22 cellular contexts compared by ENCODE assay signal in genomic region chrX:8235026-8235425, GRCh38.
"Had no signal": no experiment of that assay in that cellular context is flagged by ENCODE, and none has a peak within 500 bp of the region (broad histone marks: within the 10 kb centered on the region; RNA-seq: fewer than 3 reads in every experiment).

No MANE protein-coding gene starts in this region.

- DNase-seq: activated B cell treated with CpG ODN at 0.5 μM for 24 hours; activated CD4-positive, alpha-beta T cell treated with anti-CD3 and anti-CD28 coated beads, Interleukin-2, amount 10 ng/mL, durations not matched to agents 7 days and 5 days; activated CD8-positive, alpha-beta memory T cell treated with anti-CD3 and anti-CD28 coated beads, Interleukin-2, amount 50 U/mL, for 48 hours; activated gamma-delta T cell treated with Interleukin-2 at 50 U/mL for 16 hours; activated naive CD8-positive, alpha-beta T cell treated with anti-CD3 and anti-CD28 coated beads, Interleukin-2, amount 10 ng/mL, durations not matched to agents 7 days and 5 days; activated T-cell treated with anti-CD3 and anti-CD28 coated beads, Interleukin-2, amount 50 U/mL, for 72 hours; anterior cingulate cortex; caudate nucleus; effector CD4-positive, alpha-beta T cell; islet precursor cell; naive thymus-derived CD8-positive, alpha-beta T cell; retina; stimulated activated CD4-positive, alpha-beta T cell treated with anti-CD3 and anti-CD28 coated beads, Interleukin-15, amount 100 ng/mL, for 24 hours; stimulated activated CD4-positive, alpha-beta T cell treated with anti-CD3 and anti-CD28 coated beads, Interleukin-4, amount 100 ng/mL, for 1 hour; stimulated activated naive CD4-positive, alpha-beta T cell; substantia nigra; T-helper 2 cell; transverse colon had no signal

- ATAC-seq: activated T-cell treated with anti-CD3 and anti-CD28 coated beads, Interleukin-2, amount 50 U/mL, for 72 hours; left lobe of liver; naive thymus-derived CD8-positive, alpha-beta T cell had no signal

- H3K4me3 Mint-ChIP-seq: activated B cell treated with CpG ODN at 0.5 μM for 24 hours; activated CD4-positive, alpha-beta T cell treated with anti-CD3 and anti-CD28 coated beads, Interleukin-2, amount 10 ng/mL, durations not matched to agents 7 days and 5 days; activated naive CD8-positive, alpha-beta T cell treated with anti-CD3 and anti-CD28 coated beads, Interleukin-2, amount 10 ng/mL, durations not matched to agents 7 days and 5 days; activated T-cell treated with anti-CD3 and anti-CD28 coated beads, Interleukin-2, amount 50 U/mL, for 72 hours; naive thymus-derived CD8-positive, alpha-beta T cell had no signal

- H3K9me3 Mint-ChIP-seq: activated B cell treated with CpG ODN at 0.5 μM for 24 hours; activated CD4-positive, alpha-beta T cell treated with anti-CD3 and anti-CD28 coated beads, Interleukin-2, amount 10 ng/mL, durations not matched to agents 7 days and 5 days; activated naive CD8-positive, alpha-beta T cell treated with anti-CD3 and anti-CD28 coated beads, Interleukin-2, amount 10 ng/mL, durations not matched to agents 7 days and 5 days had no signal

- H3K27ac Mint-ChIP-seq: activated B cell treated with CpG ODN at 0.5 μM for 24 hours; activated CD4-positive, alpha-beta T cell treated with anti-CD3 and anti-CD28 coated beads, Interleukin-2, amount 10 ng/mL, durations not matched to agents 7 days and 5 days; activated naive CD8-positive, alpha-beta T cell treated with anti-CD3 and anti-CD28 coated beads, Interleukin-2, amount 10 ng/mL, durations not matched to agents 7 days and 5 days; activated T-cell treated with anti-CD3 and anti-CD28 coated beads, Interleukin-2, amount 50 U/mL, for 72 hours; naive thymus-derived CD8-positive, alpha-beta T cell had no signal

- H3K4me3 ChIP-seq: coronary artery, SJSA1, skin epidermis, transverse colon had no signal

- H3K27me3 Mint-ChIP-seq: activated B cell treated with CpG ODN at 0.5 μM for 24 hours; activated CD4-positive, alpha-beta T cell treated with anti-CD3 and anti-CD28 coated beads, Interleukin-2, amount 10 ng/mL, durations not matched to agents 7 days and 5 days; activated naive CD8-positive, alpha-beta T cell treated with anti-CD3 and anti-CD28 coated beads, Interleukin-2, amount 10 ng/mL, durations not matched to agents 7 days and 5 days; naive thymus-derived CD8-positive, alpha-beta T cell had no signal

- H3K4me1 Mint-ChIP-seq: activated B cell treated with CpG ODN at 0.5 μM for 24 hours; activated CD4-positive, alpha-beta T cell treated with anti-CD3 and anti-CD28 coated beads, Interleukin-2, amount 10 ng/mL, durations not matched to agents 7 days and 5 days; activated naive CD8-positive, alpha-beta T cell treated with anti-CD3 and anti-CD28 coated beads, Interleukin-2, amount 10 ng/mL, durations not matched to agents 7 days and 5 days; naive thymus-derived CD8-positive, alpha-beta T cell had no signal

- H3K36me3 Mint-ChIP-seq: activated naive CD8-positive, alpha-beta T cell treated with anti-CD3 and anti-CD28 coated beads, Interleukin-2, amount 10 ng/mL, durations not matched to agents 7 days and 5 days; naive thymus-derived CD8-positive, alpha-beta T cell had no signal
